ENCODE assay signal across 8 cellular contexts in the genomic region with DNA sequence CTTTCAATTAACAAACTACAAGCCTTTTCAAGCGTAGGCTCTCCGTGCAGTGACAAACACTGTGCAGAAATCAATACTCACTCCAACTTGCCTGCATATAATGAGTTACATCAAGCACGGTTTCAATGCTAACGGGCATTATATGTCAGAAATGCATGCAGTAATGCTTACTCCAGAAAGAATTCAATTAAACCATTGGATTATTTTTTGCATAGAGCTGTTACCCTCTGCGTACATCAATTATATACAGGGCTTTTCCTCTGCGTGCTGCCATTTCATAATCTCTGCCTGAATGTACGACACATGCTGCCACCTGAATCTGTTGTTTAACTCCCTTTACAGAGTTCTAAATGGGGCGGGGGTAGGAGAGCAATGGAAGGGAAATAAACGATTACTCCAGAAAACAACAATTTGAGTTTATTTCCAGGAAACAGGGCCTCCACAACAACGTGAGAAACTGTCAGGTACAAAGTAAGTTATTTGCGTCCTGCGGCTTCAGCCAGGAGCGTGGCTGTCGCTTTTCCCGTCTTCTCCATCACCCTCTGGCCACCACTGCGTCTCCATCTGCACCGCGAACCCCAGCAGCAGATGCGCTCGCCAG. TPM values are rescaled to one million over a fixed set of nuclear protein-coding genes. Genes with fewer than 3 reads are reported as not detected.
A peak's percentile ranks its signal among the peaks of the same experiment; 100 is the strongest.
DNase-seq lines count a peak whose midpoint lies in the region; ATAC-seq and TF ChIP-seq lines count a peak whose summit lies in the region.

No MANE protein-coding gene starts in this region.

- H3K4me1 ChIP-seq in Panc1 (ENCODE audit: control insufficient read depth, insufficient read depth, low read length) = peaks cover 47% of the 10 kb centered on the region

- peak overlapping the region; percentile 92 for H3K27ac ChIP-seq in Panc1 (ENCODE audit: low read length)

- CTCF ChIA-PET in Panc1 (lab: Charles Lee) = no interaction called here

- ATAC-seq in Panc1 (no peak), GM18517 (IDR thresholded peaks at IDR 0.05; ENCODE audit: unreplicated experiment) (no peak), GM18498 (IDR thresholded peaks at IDR 0.05; ENCODE audit: unreplicated experiment) (no peak)
- ATAC-seq in activated CD4-positive, CD25-positive, alpha-beta regulatory T cell treated with anti-CD3 and anti-CD28 coated beads, Interleukin-2, amount 50 U/mL, for 24 hours = no peak

- POLR2A ChIA-PET in Panc1 (lab: Charles Lee) = interaction anchor here (0.6 to 0.7 kb wide), 2 partner anchors 213 to 257 kb away, joined by 3 to 6 read pairs; no protein-coding TSS in a partner anchor

- no peak for TF ChIP-seq CTCF in Panc1 (IDR thresholded peaks at IDR 0.05)

- H3K9me3 ChIP-seq in Panc1 (ENCODE audit: control insufficient read depth, insufficient read depth, low read depth, low read length) = no peaks in the 10 kb centered on the region

- BruUV-seq in Panc1 (replicated peaks; lab: Mats Ljungman, UMichigan) = no TSS peak

- intact Hi-C loops in Panc1 (cut with micrococcal nuclease; ENCODE audit: unreplicated experiment) = loop anchor here (10.0 kb wide), 2 partner anchors 664 to 784 kb away; no protein-coding TSS in a partner anchor

- peak; percentile 17 for DNase-seq in ELR (ENCODE audit: low read depth)
- DNase-seq in Panc1 (ENCODE audit: low read depth, low spot score) = no peak
- peak; percentile 38 for DNase-seq in fibroblast of peridontal ligament (ENCODE audit: extremely low read depth)
- DNase-seq in pons (ENCODE audit: low spot score) = peak; percentile 62
- no peak for DNase-seq in MV-4-11 (lab: John Stamatoyannopoulos, UW)

- no peaks in the 10 kb centered on the region for H3K27me3 ChIP-seq in Panc1 (ENCODE audit: control insufficient read depth, insufficient read depth, low read length)

- in situ Hi-C loops in Panc1 (cut with HindIII; ENCODE audit: low pct_unique_long_range_greater_than_20kb, low sequenced_read_pairs) = no loop called here

- H3K36me3 ChIP-seq in Panc1 (ENCODE audit: control insufficient read depth, insufficient read depth, low read length) = peaks cover 4% of the 10 kb centered on the region; the same call in 1 of the 2 replicates

- peak overlapping the region; percentile 84 to 95 for H3K4me3 ChIP-seq in Panc1 (ENCODE audit: low read depth in 2 of 2, low read length in 2 of 2)

RNA-seq across cellular contexts. Expression of a gene that starts 1.8 kb away (rescaled TPM):
- total RNA-seq in Panc1 (2021; ENCODE audit: unreplicated experiment) = 61.8 TPM
- polyA plus RNA-seq in Panc1 (2012; ENCODE audit: insufficient read length) = 25.7 TPM

Comparison
In these comparisons a context has a peak if more than half of its experiments do, and no peak if none do; other contexts are left out.
1. DNase-seq: peak in ELR (single experiment), fibroblast of peridontal ligament (single experiment) and pons (single experiment); none in Panc1 (single experiment) and MV-4-11 (single experiment).